27 cellular contexts compared by ENCODE assay signal in genomic region chr20:37905969-37906613, GRCh38. TPM values are rescaled to one million over a fixed set of nuclear protein-coding genes. Genes with fewer than 3 reads are reported as not detected.
"Had no signal": no experiment of that assay in that cellular context is flagged by ENCODE, and none has a peak within 500 bp of the region (broad histone marks: within the 10 kb centered on the region; RNA-seq: fewer than 3 reads in every experiment).

No MANE protein-coding gene starts in this region.

- H3K36me3 ChIP-seq: breast epithelium, gastroesophageal sphincter, thoracic aorta, upper lobe of left lung, vagina had no signal

- ATAC-seq: activated CD8-positive, alpha-beta memory T cell treated with anti-CD3 and anti-CD28 coated beads, Interleukin-2, amount 10 ng/mL, durations not matched to agents 7 days and 5 days; activated CD8-positive, alpha-beta T cell treated with anti-CD3 and anti-CD28 coated beads, Interleukin-2, amount 10 ng/mL, durations not matched to agents 7 days and 5 days; activated naive CD8-positive, alpha-beta T cell treated with anti-CD3 and anti-CD28 coated beads, Interleukin-2, amount 50 U/mL, for 24 hours; gastroesophageal sphincter; left colon; sciatic nerve; T-helper 17 cell had no signal

- DNase-seq: activated B cell treated with CpG ODN at 0.5 μM for 24 hours; activated CD4-positive, alpha-beta T cell treated with anti-CD3 and anti-CD28 coated beads, Interleukin-2, amount 50 U/mL, for 1 hour; activated CD8-positive, alpha-beta memory T cell treated with anti-CD3 and anti-CD28 coated beads, Interleukin-2, amount 10 ng/mL, durations not matched to agents 7 days and 5 days; activated CD8-positive, alpha-beta T cell treated with anti-CD3 and anti-CD28 coated beads, Interleukin-2, amount 10 ng/mL, durations not matched to agents 7 days and 5 days; activated naive CD8-positive, alpha-beta T cell treated with anti-CD3 and anti-CD28 coated beads, Interleukin-2, amount 50 U/mL, for 24 hours; activated T-cell treated with anti-CD3 and anti-CD28 coated beads, Interleukin-2, amount 50 U/mL, for 48 hours; amygdala; effector memory CD4-positive, alpha-beta T cell; hippocampal formation; left colon; mammary epithelial cell; naive B cell; nephron progenitor cell; occipital lobe; stimulated activated CD4-positive, alpha-beta T cell treated with anti-CD3 and anti-CD28 coated beads, Interleukin-12 subunit alpha, Interleukin-12 subunit beta, amount 100 ng/mL, for 4 hours; stimulated activated CD4-positive, alpha-beta T cell treated with anti-CD3 and anti-CD28 coated beads, Interleukin-4, amount 100 ng/mL, for 1 hour; T-helper 17 cell; T1000 had no signal

- H3K9me3 ChIP-seq: breast epithelium, gastroesophageal sphincter, thoracic aorta, upper lobe of left lung, vagina had no signal

- H3K4me3 ChIP-seq: breast epithelium, gastroesophageal sphincter, skin epidermis, thoracic aorta, upper lobe of left lung, vagina had no signal

- H3K4me1 ChIP-seq: breast epithelium had no signal

- H3K27ac ChIP-seq: breast epithelium, gastroesophageal sphincter, skin epidermis, thoracic aorta, upper lobe of left lung, vagina had no signal

RNA-seq across cellular contexts. Expression of gene VSTM2L, which starts 3.2 kb away (rescaled TPM):
- total RNA-seq: activated B cell treated with CpG ODN at 0.5 μM for 24 hours, dermis microvascular lymphatic vessel endothelial cell, endothelial cell of umbilical vein, T-helper 17 cell, vagina had no signal
